ENCODE assay signal across 20 cellular contexts in the genomic region with DNA sequence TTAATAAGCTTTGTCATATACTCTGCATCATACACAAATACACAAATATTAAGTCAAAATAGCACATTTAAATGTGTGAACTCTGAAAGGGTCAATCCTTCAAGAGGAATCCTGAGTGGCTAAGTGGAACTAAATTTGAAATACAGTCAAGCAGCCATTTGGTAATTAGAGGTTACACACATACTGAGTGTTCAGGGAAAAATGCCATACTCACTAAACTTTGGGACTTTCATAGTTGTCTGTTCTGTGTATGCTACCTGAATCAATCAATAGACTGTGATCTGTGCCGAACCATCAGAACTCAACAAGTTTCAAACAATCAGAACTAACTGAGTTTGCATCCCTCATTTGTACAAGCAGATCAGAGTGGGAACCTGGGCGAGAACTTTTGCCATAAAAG. TPM values are rescaled to one million over a fixed set of nuclear protein-coding genes. Genes with fewer than 3 reads are reported as not detected.
DNase-seq lines count a peak whose midpoint lies in the region; TF ChIP-seq lines count a peak whose summit lies in the region.
"Had no signal": no experiment of that assay in that cellular context is flagged by ENCODE, and none has a peak within 500 bp of the region (broad histone marks: within the 10 kb centered on the region; RNA-seq: fewer than 3 reads in every experiment).

No MANE protein-coding gene starts in this region.

- intact Hi-C loops in MCF 10A (cut with micrococcal nuclease) (no loop called here), breast epithelium (cut with DNase I; ENCODE audit: low total_unique reads) (no loop called here), PC-9 (cut with micrococcal nuclease; ENCODE audit: unreplicated experiment) (no loop called here), esophagus muscularis mucosa (cut with DNase I) (no loop called here)

- H3K4me3 ChIP-seq in breast epithelium (peak overlapping the region in 1 of 3 donors; percentile 5), suprapubic skin (peak overlapping the region; percentile 0), PC-9 (no peak overlapping the region), esophagus muscularis mucosa (no peak overlapping the region)
- H3K4me3 ChIP-seq: BLaER1 treated with 17β-estradiol and CSF1 and Interleukin-3, amounts not matched to agents 10 nM and 100 nM; gastroesophageal sphincter; left lung had no signal

- BruUV-seq in MCF 10A (replicated peaks; lab: Mats Ljungman, UMichigan): TSS peak; percentile 87
- no TSS peak for BruUV-seq in PC-9 (replicated peaks; lab: Mats Ljungman, UMichigan)

- H3F3A ChIP-seq in PC-9 (ENCODE audit: insufficient read depth, low read depth): no peaks in the 10 kb centered on the region

- H4K20me1 ChIP-seq in PC-9 (ENCODE audit: insufficient read depth): 0 out of 2 replicates have a peak, but pooled peaks cover 6% of the 10 kb centered on the region

- H3K4me1 ChIP-seq in breast epithelium (no peaks in the 10 kb centered on the region), suprapubic skin (peaks cover 57% of the 10 kb centered on the region), PC-9 (replicated peaks; ENCODE audit: insufficient read depth) (no peaks in the 10 kb centered on the region), esophagus muscularis mucosa (peaks cover 0 to 34% (median 29%) of the 10 kb centered on the region in 4 donors)

- H3K27ac ChIP-seq in breast epithelium: no peak overlapping the region
- peak overlapping the region; percentile 70 for H3K27ac ChIP-seq in suprapubic skin
- H3K27ac ChIP-seq in PC-9: no peak overlapping the region
- H3K27ac ChIP-seq in esophagus muscularis mucosa (replicated peaks in 1 of 4): no peak overlapping the region
- H3K27ac ChIP-seq: 22Rv1, left lung had no signal

- H3K27me3 Mint-ChIP-seq in MCF 10A (ENCODE audit: insufficient read depth, unreplicated experiment): no peaks in the 10 kb centered on the region
- H3K27me3 Mint-ChIP-seq in chondrocyte (ENCODE audit: low read depth): no peaks in the 10 kb centered on the region

- no peak for TF ChIP-seq POLR2A in breast epithelium (IDR thresholded peaks at IDR 0.05)
- TF ChIP-seq POLR2A in suprapubic skin (IDR thresholded peaks at IDR 0.05): no peak
- TF ChIP-seq POLR2A in esophagus muscularis mucosa (IDR thresholded peaks at IDR 0.05; ENCODE audit: low read depth): no peak

- peak; percentile 25 for DNase-seq in MCF 10A (ENCODE audit: unreplicated experiment)
- no peak for DNase-seq in breast epithelium (ENCODE audit: low spot score in 2 of 2)
- DNase-seq in chondrocyte (ENCODE audit: low spot score): no peak
- peak; percentile 40 for DNase-seq in myocyte (ENCODE audit: low read depth)
- no peak for DNase-seq in suprapubic skin (ENCODE audit: low spot score in 2 of 2)
- no peak for DNase-seq in T-helper 2 cell
- no peak for DNase-seq in PC-9
- DNase-seq in esophagus muscularis mucosa (ENCODE audit: extremely low spot score): no peak
- DNase-seq: activated CD4-positive, alpha-beta T cell treated with anti-CD3 and anti-CD28 coated beads for 48 hours; activated CD8-positive, alpha-beta memory T cell treated with anti-CD3 and anti-CD28 coated beads, Interleukin-2, amount 50 U/mL, for 4 hours; activated naive CD4-positive, alpha-beta T cell; anterior cingulate cortex; GDM1; KBM-7; left lung; MV-4-11; NCI-H2029 treated with DMSO at 0.1 percent for 48 hours had no signal

- POLR2A ChIA-PET in MCF 10A (lab: Yijun Ruan, JAX) (interaction anchor here (1.2 to 14.0 kb wide), 7 partner anchors 14 to 483 kb away, joined by 3 to 293 read pairs (median 9); a partner anchor contains a TSS), PC-9 (lab: Charles Lee; ENCODE audit: unreplicated experiment) (no interaction called here)

- H3K4me3 Mint-ChIP-seq in MCF 10A (ENCODE audit: unreplicated experiment) (peak overlapping the region; percentile 60), chondrocyte (ENCODE audit: unreplicated experiment) (peak overlapping the region; percentile 52)

- H3K4me2 ChIP-seq in PC-9: no peak overlapping the region

- H3K4me1 Mint-ChIP-seq in MCF 10A (ENCODE audit: insufficient read depth, unreplicated experiment) (peaks cover 66% of the 10 kb centered on the region), chondrocyte (ENCODE audit: low read depth) (peaks cover 83% of the 10 kb centered on the region)

- WGBS in suprapubic skin: 79% methylated on average over 2 of the region's 2 CpGs
- 97% methylated on average over 2 of the region's 2 CpGs for WGBS in esophagus muscularis mucosa

- CTCF ChIA-PET in MCF 10A (lab: Yijun Ruan, JAX) (interaction anchor here (2.0 kb wide), 1 partner anchor 14 kb away, joined by 6 read pairs; no protein-coding TSS in a partner anchor), PC-9 (lab: Charles Lee) (interaction anchor here (0.6 kb wide), 1 partner anchor 14 kb away, joined by 10 read pairs; no protein-coding TSS in a partner anchor)

- no peak overlapping the region for H2AFZ ChIP-seq in PC-9

- H3K9me2 ChIP-seq in PC-9 (ENCODE audit: insufficient read depth): no peaks in the 10 kb centered on the region

- H3K79me2 ChIP-seq in PC-9 (ENCODE audit: low read depth): peaks cover 88% of the 10 kb centered on the region

- H3K36me3 Mint-ChIP-seq in MCF 10A (ENCODE audit: insufficient read depth, unreplicated experiment): peaks cover 49% of the 10 kb centered on the region
- peaks cover 28% of the 10 kb centered on the region for H3K36me3 Mint-ChIP-seq in chondrocyte (ENCODE audit: low read depth)

- H3K9me3 Mint-ChIP-seq in MCF 10A (ENCODE audit: unreplicated experiment) (no peaks in the 10 kb centered on the region), chondrocyte (ENCODE audit: low read depth) (peaks cover 2% of the 10 kb centered on the region)

- TF ChIP-seq CTCF in MCF 10A (IDR thresholded peaks at IDR 0.05; ENCODE audit: unreplicated experiment) (no peak), breast epithelium (IDR thresholded peaks at IDR 0.05) (no peak), chondrocyte (IDR thresholded peaks at IDR 0.05) (no peak), suprapubic skin (IDR thresholded peaks at IDR 0.05) (no peak), PC-9 (conservative IDR thresholded peaks at IDR 0.05) (no peak), esophagus muscularis mucosa (IDR thresholded peaks at IDR 0.05) (no peak)

- TF ChIP-seq EP300 in suprapubic skin (IDR thresholded peaks at IDR 0.05) (no peak), esophagus muscularis mucosa (IDR thresholded peaks at IDR 0.05) (no peak)

- H3K9me3 ChIP-seq in breast epithelium (no peaks in the 10 kb centered on the region), suprapubic skin (no peaks in the 10 kb centered on the region), PC-9 (ENCODE audit: insufficient read depth, low read depth) (no peaks in the 10 kb centered on the region), esophagus muscularis mucosa (no peaks in the 10 kb centered on the region)
- H3K9me3 ChIP-seq: BLaER1 treated with 17β-estradiol and CSF1 and Interleukin-3, amounts not matched to agents 10 nM and 100 nM; gastroesophageal sphincter; left lung had no signal

- H3K27ac Mint-ChIP-seq in MCF 10A (ENCODE audit: low read depth, unreplicated experiment) (peak overlapping the region; percentile 94), chondrocyte (ENCODE audit: unreplicated experiment) (peak overlapping the region; percentile 97)

- H3K36me3 ChIP-seq in breast epithelium (no peaks in the 10 kb centered on the region), suprapubic skin (no peaks in the 10 kb centered on the region), PC-9 (ENCODE audit: low read depth) (peaks cover 15% of the 10 kb centered on the region; the same call in 1 of the 2 replicates), esophagus muscularis mucosa (no peaks in the 10 kb centered on the region)
- H3K36me3 ChIP-seq: gastroesophageal sphincter, left lung had no signal

- no peaks in the 10 kb centered on the region for H3K27me3 ChIP-seq in breast epithelium
- no peaks in the 10 kb centered on the region for H3K27me3 ChIP-seq in suprapubic skin
- H3K27me3 ChIP-seq in PC-9 (ENCODE audit: insufficient read depth, low read depth): no peaks in the 10 kb centered on the region
- H3K27me3 ChIP-seq in esophagus muscularis mucosa: no peaks in the 10 kb centered on the region
- H3K27me3 ChIP-seq: BLaER1 treated with 17β-estradiol and CSF1 and Interleukin-3, amounts not matched to agents 10 nM and 100 nM; gastroesophageal sphincter; left lung had no signal

RNA-seq across cellular contexts. Expression of a gene that starts 15.3 kb away (rescaled TPM):
- total RNA-seq in MCF 10A (2022) (71.7 and 79.0 TPM in 2 replicates), breast epithelium (10 to 100 TPM; 80.8 to 99.2 (median 89.8) TPM), chondrocyte (92.5 to 124 TPM (median 104 TPM) in 3 replicates), myocyte (78.7 and 106 TPM in 2 replicates), suprapubic skin (10 to 100 TPM; 24.4 to 62.3 (median 48.3) TPM), PC-9 (2021) (59.7 and 82.6 TPM in 2 replicates), esophagus muscularis mucosa (10 to 100 TPM; 21.2 to 34.8 (median 26.9) TPM)
- 26.0 TPM for polyA plus RNA-seq in myocyte (2012)

Comparison
In these comparisons a context has a peak if more than half of its experiments do, and no peak if none do; other contexts are left out.
1. DNase-seq: peak in MCF 10A (single experiment) and myocyte (single experiment); none in breast epithelium (0 of 2), chondrocyte (single experiment), suprapubic skin (0 of 2), T-helper 2 cell (0 of 5), PC-9 (0 of 2) and esophagus muscularis mucosa (single experiment).